In the genomic region with DNA sequence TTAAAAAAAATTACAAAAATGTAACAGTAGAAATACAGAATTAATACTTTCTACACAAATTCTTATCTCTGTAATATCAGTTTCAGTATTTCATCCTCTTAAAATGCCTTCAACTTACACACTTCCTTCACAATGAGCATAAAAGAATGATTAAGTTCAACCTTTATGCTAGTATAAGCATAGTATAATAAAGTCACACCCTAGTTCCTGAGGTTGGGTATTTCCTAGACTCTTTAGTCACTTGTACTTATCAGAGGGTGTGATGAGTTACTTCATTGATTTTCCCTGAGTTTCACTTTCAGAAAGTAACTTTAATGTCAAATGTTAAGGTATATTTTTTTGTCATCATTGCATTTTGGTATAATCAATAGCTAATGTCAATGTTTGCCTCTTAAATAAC, we compare ENCODE assay signal across 11 cellular contexts.
DNase-seq lines count a peak whose midpoint lies in the region; ATAC-seq and TF ChIP-seq lines count a peak whose summit lies in the region.
"Had no signal": no experiment of that assay in that cellular context is flagged by ENCODE, and none has a peak within 500 bp of the region (broad histone marks: within the 10 kb centered on the region; RNA-seq: fewer than 3 reads in every experiment).

No MANE protein-coding gene starts in this region.

- H3K4me3 Mint-ChIP-seq in Calu3 (ENCODE audit: low read depth, unreplicated experiment): no peak overlapping the region
- no peak overlapping the region for H3K4me3 Mint-ChIP-seq in effector memory CD8-positive, alpha-beta T cell
- H3K4me3 Mint-ChIP-seq in Caco-2 (ENCODE audit: unreplicated experiment): no peak overlapping the region

- TF ChIP-seq CTCF in Calu3 (IDR thresholded peaks at IDR 0.05; ENCODE audit: unreplicated experiment): no peak
- TF ChIP-seq CTCF in GM20000 (IDR thresholded peaks at IDR 0.05; ENCODE audit: extremely low read depth, missing control alignments): no peak
- TF ChIP-seq CTCF in Caco-2 (IDR thresholded peaks at IDR 0.05; ENCODE audit: insufficient read depth in 1 of 2, low read depth in 1 of 2, low read length in 1 of 2, severe bottlenecking in 1 of 2, unreplicated experiment in 1 of 2): no peak

- ATAC-seq in HG03342 (IDR thresholded peaks at IDR 0.05; ENCODE audit: unreplicated experiment): peak; percentile 88
- peak; percentile 59 for ATAC-seq in effector memory CD8-positive, alpha-beta T cell (replicated peaks)
- no peak for ATAC-seq in HG03280 (IDR thresholded peaks at IDR 0.05; ENCODE audit: unreplicated experiment)

- BruUV-seq in Calu3 (replicated peaks; lab: Mats Ljungman, UMichigan) (no TSS peak), Caco-2 (replicated peaks; lab: Mats Ljungman, UMichigan) (no TSS peak)

- no peaks in the 10 kb centered on the region for H3K9me3 ChIP-seq in Caco-2
- H3K9me3 ChIP-seq: BLaER1 treated with 17β-estradiol and CSF1 and Interleukin-3, amounts not matched to agents 10 nM and 100 nM; neutrophil had no signal

- H3K36me3 ChIP-seq in Caco-2 (ENCODE audit: control insufficient read depth, insufficient read depth, low read length): no peaks in the 10 kb centered on the region
- H3K36me3 ChIP-seq: BLaER1 treated with 17β-estradiol and CSF1 and Interleukin-3, amounts not matched to agents 10 nM and 100 nM; cardiac muscle cell; neutrophil had no signal

- CTCF ChIA-PET in Calu3 (lab: Charles Lee) (interaction anchor here (0.7 to 1.3 kb wide), 3 partner anchors 28 to 82 kb away, joined by 3 read pairs; no protein-coding TSS in a partner anchor), Caco-2 (lab: Charles Lee) (no interaction called here)

- peaks cover 11% of the 10 kb centered on the region for H3K4me1 ChIP-seq in Caco-2

- no peaks in the 10 kb centered on the region for H3K27me3 Mint-ChIP-seq in Calu3 (ENCODE audit: unreplicated experiment)
- no peaks in the 10 kb centered on the region for H3K27me3 Mint-ChIP-seq in effector memory CD8-positive, alpha-beta T cell
- no peaks in the 10 kb centered on the region for H3K27me3 Mint-ChIP-seq in Caco-2 (ENCODE audit: insufficient read depth, unreplicated experiment)

- intact Hi-C loops in Calu3 (cut with micrococcal nuclease; ENCODE audit: unreplicated experiment) (loop anchor here (10.0 kb wide), 1 partner anchor 164 kb away; no protein-coding TSS in a partner anchor), Caco-2 (cut with micrococcal nuclease; ENCODE audit: unreplicated experiment) (no loop called here)

- DNase-seq in Calu3 (no peak), GM20000 (ENCODE audit: low spot score) (peak; percentile 11), NCI-H146 (lab: John Stamatoyannopoulos, UW) (no peak), middle frontal gyrus (ENCODE audit: extremely low spot score, low spot score) (no peak), Caco-2 (no peak)
- no peak for DNase-seq in effector memory CD8-positive, alpha-beta T cell

- peaks cover 47% of the 10 kb centered on the region for H3K4me1 Mint-ChIP-seq in Calu3 (ENCODE audit: low read depth, unreplicated experiment)
- no peaks in the 10 kb centered on the region for H3K4me1 Mint-ChIP-seq in effector memory CD8-positive, alpha-beta T cell (ENCODE audit: low read depth in 2 of 2)
- peaks cover 15% of the 10 kb centered on the region for H3K4me1 Mint-ChIP-seq in Caco-2 (ENCODE audit: low read depth, unreplicated experiment)

- no peak overlapping the region for H3K4me3 ChIP-seq in Caco-2 (ENCODE audit: low read depth, low read length)
- H3K4me3 ChIP-seq: BLaER1 treated with 17β-estradiol and CSF1 and Interleukin-3, amounts not matched to agents 10 nM and 100 nM; cardiac muscle cell had no signal

- no peaks in the 10 kb centered on the region for H3K27me3 ChIP-seq in Caco-2 (replicated peaks; ENCODE audit: control insufficient read depth, insufficient read depth, low read length)
- H3K27me3 ChIP-seq: BLaER1 treated with 17β-estradiol and CSF1 and Interleukin-3, amounts not matched to agents 10 nM and 100 nM; cardiac muscle cell; neutrophil had no signal

- H3K9me3 Mint-ChIP-seq in Calu3 (ENCODE audit: low read depth, unreplicated experiment): peaks cover 3% of the 10 kb centered on the region
- H3K9me3 Mint-ChIP-seq in effector memory CD8-positive, alpha-beta T cell: peaks cover 0 to 1% of the 10 kb centered on the region in 2 donors
- peaks cover 11% of the 10 kb centered on the region for H3K9me3 Mint-ChIP-seq in Caco-2 (ENCODE audit: unreplicated experiment)

- H3K36me3 Mint-ChIP-seq in Calu3 (ENCODE audit: insufficient read depth, unreplicated experiment): peaks cover 14% of the 10 kb centered on the region
- no peaks in the 10 kb centered on the region for H3K36me3 Mint-ChIP-seq in effector memory CD8-positive, alpha-beta T cell (ENCODE audit: insufficient read depth)
- no peaks in the 10 kb centered on the region for H3K36me3 Mint-ChIP-seq in Caco-2 (ENCODE audit: insufficient read depth, unreplicated experiment)

- H3K27ac Mint-ChIP-seq in Calu3 (ENCODE audit: unreplicated experiment) (peak overlapping the region; percentile 60), Caco-2 (ENCODE audit: unreplicated experiment) (no peak overlapping the region)
- no peak overlapping the region for H3K27ac Mint-ChIP-seq in effector memory CD8-positive, alpha-beta T cell

- POLR2A ChIA-PET in Caco-2 (lab: Charles Lee): no interaction called here
